ENCODE assay signal across 6 cellular contexts in the genomic region with DNA sequence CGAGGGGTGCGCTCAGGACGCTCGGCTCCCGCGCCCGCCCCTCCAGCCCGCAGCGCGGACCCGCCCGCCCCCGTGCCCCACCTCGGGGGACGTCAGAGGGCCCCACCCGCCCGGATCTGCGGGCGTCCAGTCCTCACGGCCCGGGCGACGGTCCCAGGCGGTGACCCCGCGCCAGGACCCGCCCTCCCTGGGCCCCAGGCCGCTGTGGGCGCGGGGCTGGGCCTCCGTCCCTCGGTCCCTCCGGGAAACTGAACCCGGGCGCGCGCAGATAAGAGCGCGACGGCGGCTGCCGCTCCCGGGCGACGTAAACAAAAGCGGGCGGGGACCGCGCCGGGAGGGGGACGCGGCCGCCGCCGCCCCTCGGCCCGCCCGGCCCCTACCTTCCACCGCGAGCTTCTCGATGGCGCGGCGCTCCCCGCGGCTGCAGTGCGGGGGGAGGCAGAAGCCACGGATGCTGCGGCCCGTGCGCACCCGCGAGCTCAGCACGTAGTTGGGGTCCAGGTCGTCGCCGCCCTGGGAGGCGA. TPM values are rescaled to one million over a fixed set of nuclear protein-coding genes. Genes with fewer than 3 reads are reported as not detected.
DNase-seq lines count a peak whose midpoint lies in the region; ATAC-seq, FAIRE-seq and TF ChIP-seq lines count a peak whose summit lies in the region.

No MANE protein-coding gene starts in this region.

- CTCF ChIA-PET in CD8-positive, alpha-beta T cell (lab: Charles Lee): interaction anchor here (0.8 to 7.1 kb wide), 5 partner anchors 9 to 27 kb away, joined by 3 to 104 read pairs (median 6); a partner anchor contains a TSS
- CTCF ChIA-PET in OCI-LY7 (lab: Charles Lee; ENCODE audit: unreplicated experiment): interaction anchor here (0.5 to 0.6 kb wide), 2 partner anchors 29 to 153 kb away, joined by 3 read pairs; no protein-coding TSS in a partner anchor

- no peak overlapping the region for H3K9ac ChIP-seq in kidney (ENCODE audit: low read length in 2 of 2)

- no peaks in the 10 kb centered on the region for H3K9me3 Mint-ChIP-seq in CD8-positive, alpha-beta T cell

- no peak for FAIRE-seq in kidney (lab: Jason Lieb, UNC)

- no peak overlapping the region for H3K27ac ChIP-seq in CD8-positive, alpha-beta T cell (ENCODE audit: low read depth, low read length)
- H3K27ac ChIP-seq in OCI-LY7 (ENCODE audit: low read depth, low read length, poor library complexity, severe bottlenecking) (no peak overlapping the region), kidney (ENCODE audit: low read depth in 2 of 2, low read length in 2 of 2) (peak overlapping the region; percentile 78 to 85)

- no peaks in the 10 kb centered on the region; the same call in 1 of the 2 replicates for H4K20me1 ChIP-seq in OCI-LY7 (ENCODE audit: insufficient read depth, low read length)

- no TSS peak for BruUV-seq in OCI-LY7 (replicated peaks; lab: Mats Ljungman, UMichigan)

- ATAC-seq in CD8-positive, alpha-beta T cell: peak; percentile 19
- no peak for ATAC-seq in HG02852 (IDR thresholded peaks at IDR 0.05; ENCODE audit: unreplicated experiment)

- peaks cover 5% of the 10 kb centered on the region for H3K27me3 Mint-ChIP-seq in CD8-positive, alpha-beta T cell (ENCODE audit: low read depth)

- peaks cover 24% of the 10 kb centered on the region for H3K4me1 ChIP-seq in CD8-positive, alpha-beta T cell (ENCODE audit: insufficient read depth, low read length)
- H3K4me1 ChIP-seq in OCI-LY7 (ENCODE audit: insufficient read depth, low read length, poor library complexity, severe bottlenecking) (peaks cover 17% of the 10 kb centered on the region), kidney (ENCODE audit: control insufficient read depth in 1 of 2, insufficient read depth in 1 of 2, low read depth in 1 of 2, low read length in 2 of 2) (peaks cover 33 to 42% of the 10 kb centered on the region in 2 donors)

- H3K27ac Mint-ChIP-seq in CD8-positive, alpha-beta T cell: no peak overlapping the region

- no peaks in the 10 kb centered on the region for H3K79me2 ChIP-seq in OCI-LY7 (ENCODE audit: insufficient read depth, low read depth, low read length)

- DNase-seq in CD8-positive, alpha-beta T cell: no peak
- DNase-seq in OCI-LY7 (ENCODE audit: low spot score) (no peak), kidney (peak; percentile 83), RKO (ENCODE audit: low spot score) (no peak), HPDE6-E6E7 (ENCODE audit: extremely low spot score) (no peak)

- no peaks in the 10 kb centered on the region for H3K36me3 Mint-ChIP-seq in CD8-positive, alpha-beta T cell

- TF ChIP-seq CTCF in CD8-positive, alpha-beta T cell (IDR thresholded peaks at IDR 0.05): peak; percentile 3
- TF ChIP-seq CTCF in OCI-LY7 (conservative IDR thresholded peaks at IDR 0.05; ENCODE audit: low read length) (no peak), kidney (IDR thresholded peaks at IDR 0.05; ENCODE audit: borderline replicate concordance, extremely low read depth, insufficient read depth) (no peak)

- POLR2A ChIA-PET in CD8-positive, alpha-beta T cell (lab: Charles Lee): interaction anchor here (0.6 to 1.5 kb wide), 3 partner anchors 9 to 136 kb away, joined by 3 to 5 read pairs (median 4); a partner anchor contains a TSS
- POLR2A ChIA-PET in OCI-LY7 (lab: Charles Lee): no interaction called here

- no peak overlapping the region for H2AFZ ChIP-seq in OCI-LY7 (ENCODE audit: low read length)

- H3K36me3 ChIP-seq in CD8-positive, alpha-beta T cell (ENCODE audit: insufficient read depth, low read length): no peaks in the 10 kb centered on the region
- H3K36me3 ChIP-seq in OCI-LY7 (ENCODE audit: insufficient read depth, low read length): no peaks in the 10 kb centered on the region
- no peaks in the 10 kb centered on the region for H3K36me3 ChIP-seq in kidney (ENCODE audit: control insufficient read depth in 1 of 2, insufficient read depth in 2 of 2, low read length in 2 of 2)

- peak overlapping the region; percentile 62 for H3K4me2 ChIP-seq in OCI-LY7 (ENCODE audit: low read length)

- no peaks in the 10 kb centered on the region for H3K9me2 ChIP-seq in OCI-LY7 (ENCODE audit: insufficient read depth, low read length)

- no peaks in the 10 kb centered on the region for H3K9me3 ChIP-seq in CD8-positive, alpha-beta T cell (ENCODE audit: low read length)
- H3K9me3 ChIP-seq in OCI-LY7 (ENCODE audit: low read length) (no peaks in the 10 kb centered on the region), kidney (ENCODE audit: control insufficient read depth in 1 of 2, low read length in 2 of 2) (no peaks in the 10 kb centered on the region)

- H3K27me3 ChIP-seq in CD8-positive, alpha-beta T cell (ENCODE audit: insufficient read depth, low read length): peaks cover 5% of the 10 kb centered on the region

- peak overlapping the region; percentile 72 for H3K4me3 Mint-ChIP-seq in CD8-positive, alpha-beta T cell

- intact Hi-C loops in CD8-positive, alpha-beta T cell (cut with DNase I, micrococcal nuclease): loop anchor here (1.0 to 10.0 kb wide), 2 partner anchors 187 to 194 kb away; a partner anchor contains a TSS
- intact Hi-C loops in OCI-LY7 (cut with micrococcal nuclease; ENCODE audit: unreplicated experiment) (no loop called here), kidney (cut with DNase I) (no loop called here)

- peaks cover 10% of the 10 kb centered on the region for H3K4me1 Mint-ChIP-seq in CD8-positive, alpha-beta T cell (ENCODE audit: low read depth)

- H3K4me3 ChIP-seq in CD8-positive, alpha-beta T cell (ENCODE audit: low read depth, low read length): peak overlapping the region; percentile 57
- H3K4me3 ChIP-seq in OCI-LY7 (ENCODE audit: low read depth, low read length, poor library complexity, severe bottlenecking) (peak overlapping the region; percentile 52), kidney (ENCODE audit: low read length in 2 of 2) (peak overlapping the region; percentile 48 to 66)

RNA-seq across cellular contexts. Expression of a gene that starts 1.1 kb away (rescaled TPM):
- total RNA-seq in CD8-positive, alpha-beta T cell: 1 to 10 TPM; 6.5 TPM
- 0.57 and 0.82 TPM in 2 replicates for total RNA-seq in OCI-LY7 (2014; rRNA removed; shearing (Covaris generic))
- 3.0 and 3.2 TPM in 2 replicates for total RNA-seq in OCI-LY7 (2022)
- 539 TPM for total RNA-seq in kidney
- polyA plus RNA-seq in kidney (ENCODE audit: insufficient read depth, low read depth, low replicate concordance): 916 TPM

RNA-seq across cellular contexts. Expression of a gene that starts 7.5 kb away (rescaled TPM):
- 10 to 100 TPM; 10.9 to 11.6 TPM for total RNA-seq in CD8-positive, alpha-beta T cell
- 16.7 and 17.1 TPM in 2 replicates for total RNA-seq in OCI-LY7 (2014; rRNA removed; shearing (Covaris generic))
- 11.2 and 13.1 TPM in 2 replicates for total RNA-seq in OCI-LY7 (2022)
- total RNA-seq in kidney: 16.0 TPM
- 11.9 TPM for polyA plus RNA-seq in kidney (ENCODE audit: insufficient read depth, low read depth, low replicate concordance)

RNA-seq across cellular contexts. Expression of a gene that starts 41.0 kb away (rescaled TPM):
- 10 to 100 TPM; 46.2 to 46.3 TPM for total RNA-seq in CD8-positive, alpha-beta T cell
- total RNA-seq in OCI-LY7 (2014; rRNA removed; shearing (Covaris generic)): 26.1 and 29.2 TPM in 2 replicates
- total RNA-seq in OCI-LY7 (2022) (36.3 and 38.7 TPM in 2 replicates), kidney (64.5 TPM)
- 17.1 TPM for polyA plus RNA-seq in kidney (ENCODE audit: insufficient read depth, low read depth, low replicate concordance)

RNA-seq across cellular contexts. Expression of a gene that starts 41.3 kb away (rescaled TPM):
- 10 to 100 TPM; 11.6 to 13.4 TPM for total RNA-seq in CD8-positive, alpha-beta T cell
- 18.2 and 18.7 TPM in 2 replicates for total RNA-seq in OCI-LY7 (2014; rRNA removed; shearing (Covaris generic))
- total RNA-seq in OCI-LY7 (2022) (33.0 and 38.9 TPM in 2 replicates), kidney (40.7 TPM)
- polyA plus RNA-seq in kidney (ENCODE audit: insufficient read depth, low read depth, low replicate concordance): 65.1 TPM

Comparison
In these comparisons a context has a peak if more than half of its experiments do, and no peak if none do; other contexts are left out.
1. H3K27ac ChIP-seq: peak in kidney (2 of 2); none in CD8-positive, alpha-beta T cell (single experiment) and OCI-LY7 (single experiment).
2. RNA of a gene that starts 1.1 kb away (total RNA-seq): 539 TPM in kidney (single experiment); 6.5 TPM in CD8-positive, alpha-beta T cell and 0.57 to 3.2 TPM in OCI-LY7; every median in the first group is over 10 times any median in the second.
3. intact Hi-C loops: an anchor here in CD8-positive, alpha-beta T cell (1.0 to 10.0 kb wide); none called in OCI-LY7 and kidney.
4. Peak in every context shown above with its lines, with median percentiles within 50 percentile points of each other: H3K4me3 ChIP-seq.